ENCODE assay signal across 1 cellular context in the genomic region with DNA sequence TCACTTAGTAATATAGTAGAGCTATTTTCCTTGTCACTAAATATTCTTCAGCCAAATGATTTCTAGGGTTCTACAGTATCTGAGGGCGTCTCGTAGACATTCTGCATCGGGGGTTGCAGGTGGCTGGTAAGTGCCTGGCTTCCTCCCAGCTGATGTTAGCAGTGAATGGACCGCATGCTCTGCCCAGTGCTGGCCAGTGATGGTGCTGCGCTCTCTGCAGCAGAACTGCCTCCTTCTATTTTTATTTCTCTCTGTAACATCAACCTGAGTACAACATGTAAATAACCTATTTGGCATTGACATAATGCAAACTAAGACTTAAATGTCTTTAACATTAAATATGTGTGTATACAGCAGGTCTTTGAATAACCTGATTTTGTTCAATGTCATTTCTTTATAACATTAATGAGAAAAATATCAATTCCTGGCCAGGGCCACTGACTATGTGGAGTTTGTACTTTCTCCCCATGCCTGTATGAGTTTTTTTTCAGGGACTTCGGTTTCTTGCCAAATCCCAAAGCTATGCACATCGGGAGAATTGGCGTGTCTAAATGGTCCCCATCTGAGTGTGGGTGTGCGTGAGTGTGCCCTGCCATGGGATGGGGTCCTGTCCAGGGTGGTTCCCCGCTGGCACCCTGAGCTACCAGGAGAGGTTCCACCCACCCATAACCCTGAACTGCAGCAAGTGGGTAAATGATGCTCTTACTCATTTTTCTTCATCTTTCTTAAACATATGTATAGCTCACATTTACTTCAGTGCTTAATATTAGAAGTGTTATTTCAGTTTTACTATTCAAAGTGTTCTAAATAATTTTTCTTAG.
TF ChIP-seq lines count a peak whose summit lies in the region.

No MANE protein-coding gene starts in this region.

TF ChIP-seq in WTC11, 78 proteins besides CTCF, POLR2A, EP300 and RAD21 (continued from another document):
- TF ChIP-seq USF1 (CRISPR knock-in tag; IDR thresholded peaks at IDR 0.05) (no peak), SOX15 (CRISPR knock-in tag; IDR thresholded peaks at IDR 0.05) (no peak), KAT7 (CRISPR knock-in tag; IDR thresholded peaks at IDR 0.05; ENCODE audit: borderline replicate concordance) (no peak), ZNF317 (CRISPR knock-in tag; IDR thresholded peaks at IDR 0.05; ENCODE audit: borderline replicate concordance, low read depth) (no peak), ATF2 (CRISPR knock-in tag; IDR thresholded peaks at IDR 0.05; ENCODE audit: borderline replicate concordance, low read depth) (no peak), NFYB (CRISPR knock-in tag; conservative IDR thresholded peaks at IDR 0.05; ENCODE audit: low read depth) (no peak), ZNF232 (CRISPR knock-in tag; IDR thresholded peaks at IDR 0.05) (no peak), OVOL2 (CRISPR knock-in tag; IDR thresholded peaks at IDR 0.05; ENCODE audit: borderline replicate concordance) (no peak), RORB (CRISPR knock-in tag; IDR thresholded peaks at IDR 0.05) (no peak), SMAD4 (CRISPR knock-in tag; IDR thresholded peaks at IDR 0.05) (no peak)
- TF ChIP-seq, protein P1, sequence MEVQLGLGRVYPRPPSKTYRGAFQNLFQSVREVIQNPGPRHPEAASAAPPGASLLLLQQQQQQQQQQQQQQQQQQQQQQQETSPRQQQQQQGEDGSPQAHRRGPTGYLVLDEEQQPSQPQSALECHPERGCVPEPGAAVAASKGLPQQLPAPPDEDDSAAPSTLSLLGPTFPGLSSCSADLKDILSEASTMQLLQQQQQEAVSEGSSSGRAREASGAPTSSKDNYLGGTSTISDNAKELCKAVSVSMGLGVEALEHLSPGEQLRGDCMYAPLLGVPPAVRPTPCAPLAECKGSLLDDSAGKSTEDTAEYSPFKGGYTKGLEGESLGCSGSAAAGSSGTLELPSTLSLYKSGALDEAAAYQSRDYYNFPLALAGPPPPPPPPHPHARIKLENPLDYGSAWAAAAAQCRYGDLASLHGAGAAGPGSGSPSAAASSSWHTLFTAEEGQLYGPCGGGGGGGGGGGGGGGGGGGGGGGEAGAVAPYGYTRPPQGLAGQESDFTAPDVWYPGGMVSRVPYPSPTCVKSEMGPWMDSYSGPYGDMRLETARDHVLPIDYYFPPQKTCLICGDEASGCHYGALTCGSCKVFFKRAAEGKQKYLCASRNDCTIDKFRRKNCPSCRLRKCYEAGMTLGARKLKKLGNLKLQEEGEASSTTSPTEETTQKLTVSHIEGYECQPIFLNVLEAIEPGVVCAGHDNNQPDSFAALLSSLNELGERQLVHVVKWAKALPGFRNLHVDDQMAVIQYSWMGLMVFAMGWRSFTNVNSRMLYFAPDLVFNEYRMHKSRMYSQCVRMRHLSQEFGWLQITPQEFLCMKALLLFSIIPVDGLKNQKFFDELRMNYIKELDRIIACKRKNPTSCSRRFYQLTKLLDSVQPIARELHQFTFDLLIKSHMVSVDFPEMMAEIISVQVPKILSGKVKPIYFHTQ (CRISPR knock-in tag; IDR thresholded peaks at IDR 0.05): no peak
- TF ChIP-seq, protein P2, sequence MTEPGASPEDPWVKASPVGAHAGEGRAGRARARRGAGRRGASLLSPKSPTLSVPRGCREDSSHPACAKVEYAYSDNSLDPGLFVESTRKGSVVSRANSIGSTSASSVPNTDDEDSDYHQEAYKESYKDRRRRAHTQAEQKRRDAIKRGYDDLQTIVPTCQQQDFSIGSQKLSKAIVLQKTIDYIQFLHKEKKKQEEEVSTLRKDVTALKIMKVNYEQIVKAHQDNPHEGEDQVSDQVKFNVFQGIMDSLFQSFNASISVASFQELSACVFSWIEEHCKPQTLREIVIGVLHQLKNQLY (CRISPR knock-in tag; IDR thresholded peaks at IDR 0.05): no peak
- TF ChIP-seq, protein P3, sequence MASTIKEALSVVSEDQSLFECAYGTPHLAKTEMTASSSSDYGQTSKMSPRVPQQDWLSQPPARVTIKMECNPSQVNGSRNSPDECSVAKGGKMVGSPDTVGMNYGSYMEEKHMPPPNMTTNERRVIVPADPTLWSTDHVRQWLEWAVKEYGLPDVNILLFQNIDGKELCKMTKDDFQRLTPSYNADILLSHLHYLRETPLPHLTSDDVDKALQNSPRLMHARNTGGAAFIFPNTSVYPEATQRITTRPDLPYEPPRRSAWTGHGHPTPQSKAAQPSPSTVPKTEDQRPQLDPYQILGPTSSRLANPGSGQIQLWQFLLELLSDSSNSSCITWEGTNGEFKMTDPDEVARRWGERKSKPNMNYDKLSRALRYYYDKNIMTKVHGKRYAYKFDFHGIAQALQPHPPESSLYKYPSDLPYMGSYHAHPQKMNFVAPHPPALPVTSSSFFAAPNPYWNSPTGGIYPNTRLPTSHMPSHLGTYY (CRISPR knock-in tag; IDR thresholded peaks at IDR 0.05): no peak
- TF ChIP-seq, protein P4, sequence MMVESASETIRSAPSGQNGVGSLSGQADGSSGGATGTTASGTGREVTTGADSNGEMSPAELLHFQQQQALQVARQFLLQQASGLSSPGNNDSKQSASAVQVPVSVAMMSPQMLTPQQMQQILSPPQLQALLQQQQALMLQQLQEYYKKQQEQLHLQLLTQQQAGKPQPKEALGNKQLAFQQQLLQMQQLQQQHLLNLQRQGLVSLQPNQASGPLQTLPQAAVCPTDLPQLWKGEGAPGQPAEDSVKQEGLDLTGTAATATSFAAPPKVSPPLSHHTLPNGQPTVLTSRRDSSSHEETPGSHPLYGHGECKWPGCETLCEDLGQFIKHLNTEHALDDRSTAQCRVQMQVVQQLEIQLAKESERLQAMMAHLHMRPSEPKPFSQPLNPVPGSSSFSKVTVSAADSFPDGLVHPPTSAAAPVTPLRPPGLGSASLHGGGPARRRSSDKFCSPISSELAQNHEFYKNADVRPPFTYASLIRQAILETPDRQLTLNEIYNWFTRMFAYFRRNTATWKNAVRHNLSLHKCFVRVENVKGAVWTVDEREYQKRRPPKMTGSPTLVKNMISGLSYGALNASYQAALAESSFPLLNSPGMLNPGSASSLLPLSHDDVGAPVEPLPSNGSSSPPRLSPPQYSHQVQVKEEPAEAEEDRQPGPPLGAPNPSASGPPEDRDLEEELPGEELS (CRISPR knock-in tag; IDR thresholded peaks at IDR 0.05): no peak
- TF ChIP-seq, protein P5, sequence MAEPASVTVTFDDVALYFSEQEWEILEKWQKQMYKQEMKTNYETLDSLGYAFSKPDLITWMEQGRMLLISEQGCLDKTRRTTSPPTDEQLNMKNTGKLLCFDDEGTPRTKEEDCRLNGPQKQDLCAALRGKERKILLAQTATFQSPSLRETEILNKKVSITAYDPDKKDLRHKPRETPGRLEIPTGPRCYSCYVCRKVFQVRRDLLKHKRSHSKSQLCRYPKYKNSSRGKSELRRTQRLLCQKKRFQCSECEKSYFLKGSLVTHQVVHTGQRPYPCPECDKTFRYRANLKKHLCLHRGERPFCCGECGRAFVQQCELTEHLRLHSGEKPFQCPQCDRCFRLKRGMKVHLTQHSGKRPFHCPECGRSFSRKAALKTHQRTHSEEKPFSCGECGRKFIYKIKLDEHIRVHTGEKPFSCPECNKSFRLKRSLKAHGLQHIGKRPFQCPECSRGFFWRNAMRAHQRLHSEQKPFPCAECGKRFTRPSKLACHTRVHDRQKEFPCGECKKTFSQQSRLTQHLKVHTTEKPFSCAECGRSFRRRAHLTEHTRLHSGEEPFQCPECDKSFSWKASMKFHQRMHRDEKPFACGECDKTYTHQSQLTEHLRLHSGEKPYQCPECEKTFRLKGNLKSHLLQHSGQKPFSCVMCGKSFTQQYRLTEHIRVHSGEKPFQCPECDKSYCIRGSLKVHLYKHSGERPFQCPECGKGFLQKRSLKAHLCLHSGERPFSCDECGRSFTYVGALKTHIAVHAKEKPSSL (CRISPR knock-in tag; conservative IDR thresholded peaks at IDR 0.05): no peak
